ENCODE assay signal across 15 cellular contexts in the genomic region with DNA sequence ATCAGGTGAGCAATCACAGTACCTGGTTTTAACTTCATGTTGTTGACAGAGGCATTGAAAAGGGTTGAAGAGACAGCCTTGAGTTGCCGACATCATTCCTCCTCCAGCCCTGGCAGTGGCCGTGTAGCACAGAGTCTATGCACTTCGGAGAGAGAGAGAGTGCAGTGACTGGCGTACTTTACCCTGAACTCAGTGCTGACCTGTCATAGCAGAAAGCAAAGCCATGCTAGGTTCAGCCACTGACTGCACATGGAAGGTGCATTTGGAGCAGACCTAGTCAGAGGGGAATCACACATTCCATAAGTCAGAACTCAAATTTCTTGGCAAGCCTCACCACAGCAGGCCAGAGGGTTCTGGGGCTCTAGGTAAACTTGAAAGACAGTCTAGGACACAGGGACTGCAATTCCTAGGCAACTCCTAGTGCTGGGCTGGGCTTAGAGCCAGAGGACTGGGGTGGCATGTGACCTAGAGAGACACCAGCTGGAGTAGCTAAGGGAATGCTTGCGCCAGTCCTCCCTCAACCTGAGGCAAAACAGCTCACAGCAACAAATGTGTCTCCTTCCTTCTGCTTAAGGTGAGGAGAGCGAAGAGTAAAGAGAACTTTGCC.
DNase-seq lines count a peak whose midpoint lies in the region; ATAC-seq, FAIRE-seq and TF ChIP-seq lines count a peak whose summit lies in the region.
"Had no signal": no experiment of that assay in that cellular context is flagged by ENCODE, and none has a peak within 500 bp of the region (broad histone marks: within the 10 kb centered on the region; RNA-seq: fewer than 3 reads in every experiment).

No MANE protein-coding gene starts in this region.

- H3K36me3 Mint-ChIP-seq in activated T-cell treated with anti-CD3 and anti-CD28 coated beads, Interleukin-2, amount 50 U/mL, for 72 hours (ENCODE audit: insufficient read depth in 2 of 2) = peaks cover 0 to 4% of the 10 kb centered on the region in 2 donors
- H3K36me3 Mint-ChIP-seq: activated naive CD8-positive, alpha-beta T cell treated with anti-CD3 and anti-CD28 coated beads, Interleukin-2, amount 10 ng/mL, durations not matched to agents 7 days and 5 days had no signal

- peaks cover 29% of the 10 kb centered on the region for H3K4me1 ChIP-seq in keratinocyte (ENCODE audit: control insufficient read depth, extremely low read depth, insufficient read depth, low read length)

- H4K20me1 ChIP-seq in keratinocyte (ENCODE audit: control insufficient read depth, extremely low read depth, insufficient read depth, low read length) = no peaks in the 10 kb centered on the region
- H4K20me1 ChIP-seq: BLaER1 had no signal

- H3K4me1 Mint-ChIP-seq in activated T-cell treated with anti-CD3 and anti-CD28 coated beads, Interleukin-2, amount 50 U/mL, for 72 hours (ENCODE audit: low read depth) = no peaks in the 10 kb centered on the region

- no peak overlapping the region for H3K4me2 ChIP-seq in keratinocyte (ENCODE audit: control insufficient read depth, extremely low read depth, insufficient read depth, low read depth, low read length)
- H3K4me2 ChIP-seq: BLaER1 had no signal

- H2AFZ ChIP-seq in keratinocyte (ENCODE audit: control insufficient read depth, low read length) = no peak overlapping the region

- H3K27ac ChIP-seq in keratinocyte (ENCODE audit: control insufficient read depth, insufficient read depth, low read length) (no peak overlapping the region), substantia nigra (ENCODE audit: low read depth, low read length, poor library complexity, severe bottlenecking) (no peak overlapping the region)
- H3K27ac ChIP-seq: BLaER1 had no signal

- no peaks in the 10 kb centered on the region for H3K9me1 ChIP-seq in keratinocyte (ENCODE audit: control insufficient read depth, extremely low read depth, insufficient read depth, low read length)

- TF ChIP-seq CTCF in keratinocyte (optimal IDR thresholded peaks at IDR 0.05 in 1 of 3, IDR thresholded peaks at IDR 0.05 in 1 of 3, conservative IDR thresholded peaks at IDR 0.05 in 1 of 3; ENCODE audit: extremely low read depth in 1 of 3, insufficient read depth in 2 of 3, low read length in 3 of 3) = no peak

- H3K27me3 ChIP-seq in keratinocyte (ENCODE audit: control insufficient read depth, extremely low read depth, insufficient read depth, low read length) = no peaks in the 10 kb centered on the region
- H3K27me3 ChIP-seq: BLaER1 had no signal

- peaks cover 0 to 3% of the 10 kb centered on the region in 2 donors for H3K9me3 Mint-ChIP-seq in activated T-cell treated with anti-CD3 and anti-CD28 coated beads, Interleukin-2, amount 50 U/mL, for 72 hours

- no peak overlapping the region for H3K4me3 Mint-ChIP-seq in activated T-cell treated with anti-CD3 and anti-CD28 coated beads, Interleukin-2, amount 50 U/mL, for 72 hours
- H3K4me3 Mint-ChIP-seq: activated naive CD8-positive, alpha-beta T cell treated with anti-CD3 and anti-CD28 coated beads, Interleukin-2, amount 10 ng/mL, durations not matched to agents 7 days and 5 days had no signal

- H3K9ac ChIP-seq in keratinocyte (ENCODE audit: control insufficient read depth, extremely low read depth, insufficient read depth, low read length) = no peak overlapping the region
- H3K9ac ChIP-seq: BLaER1 had no signal

- H3K36me3 ChIP-seq in keratinocyte (ENCODE audit: control insufficient read depth in 2 of 2, extremely low read depth in 1 of 2, insufficient read depth in 2 of 2, low read length in 2 of 2) = no peaks in the 10 kb centered on the region
- H3K36me3 ChIP-seq: BLaER1 had no signal

- DNase-seq in NCI-H2196 treated with DMSO at 0.1 percent for 48 hours (lab: John Stamatoyannopoulos, UW; ENCODE audit: unreplicated experiment) (peak; percentile 17), cerebellar cortex (ENCODE audit: low spot score) (peak; percentile 85), keratinocyte (ENCODE audit: low read depth, low spot score) (no peak), substantia nigra (lab: John Stamatoyannopoulos, UW) (peak in 30 of 49 donors; percentile 1 to 57 (median 8)), NOMO-1 treated with DMSO at 0.1 percent for 48 hours (lab: John Stamatoyannopoulos, UW; ENCODE audit: unreplicated experiment) (no peak)
- DNase-seq in activated T-cell treated with anti-CD3 and anti-CD28 coated beads, Interleukin-2, amount 50 U/mL, for 72 hours = no peak
- DNase-seq in stimulated activated CD4-positive, alpha-beta T cell treated with anti-CD3 and anti-CD28 coated beads, Interleukin-15, amount 100 ng/mL, for 24 hours = no peak
- DNase-seq: activated CD4-positive, alpha-beta T cell treated with anti-CD3 and anti-CD28 coated beads, Interleukin-2, amount 50 U/mL, for 1 hour; activated naive CD8-positive, alpha-beta T cell treated with anti-CD3 and anti-CD28 coated beads, Interleukin-2, amount 10 ng/mL, durations not matched to agents 7 days and 5 days; activated T-cell treated with anti-CD3 and anti-CD28 coated beads, Interleukin-2, amount 50 U/mL, for 1 hour; islet precursor cell; NCI-H1048; NCI-H345 had no signal

- no peak for ATAC-seq in activated T-cell treated with anti-CD3 and anti-CD28 coated beads, Interleukin-2, amount 50 U/mL, for 72 hours (replicated peaks in 1 of 2)

- no peak overlapping the region for H3K27ac Mint-ChIP-seq in activated T-cell treated with anti-CD3 and anti-CD28 coated beads, Interleukin-2, amount 50 U/mL, for 72 hours
- H3K27ac Mint-ChIP-seq: activated naive CD8-positive, alpha-beta T cell treated with anti-CD3 and anti-CD28 coated beads, Interleukin-2, amount 10 ng/mL, durations not matched to agents 7 days and 5 days had no signal

- no peaks in the 10 kb centered on the region for H3K9me3 ChIP-seq in keratinocyte (ENCODE audit: control insufficient read depth, low read depth, low read length)
- H3K9me3 ChIP-seq: BLaER1 had no signal

- dilution Hi-C loops in keratinocyte (cut with MboI; ENCODE audit: extremely low pct_ligation_motif_present, low sequenced_read_pairs) = no loop called here

- H3K79me2 ChIP-seq in keratinocyte (ENCODE audit: control insufficient read depth, insufficient read depth, low read length) = no peaks in the 10 kb centered on the region

- H3K4me3 ChIP-seq in keratinocyte (ENCODE audit: control insufficient read depth in 2 of 3, extremely low read depth in 1 of 3, insufficient read depth in 2 of 3, low read depth in 1 of 3, low read length in 3 of 3) = no peak overlapping the region
- H3K4me3 ChIP-seq: BLaER1 had no signal

- H3K27me3 Mint-ChIP-seq in activated T-cell treated with anti-CD3 and anti-CD28 coated beads, Interleukin-2, amount 50 U/mL, for 72 hours (ENCODE audit: low read depth) = peaks cover 36% of the 10 kb centered on the region

- peak; percentile 81 for FAIRE-seq in keratinocyte (lab: Jason Lieb, UNC)
- FAIRE-seq: GM18507 had no signal

Comparison
In these comparisons a context has a peak if more than half of its experiments do, and no peak if none do; other contexts are left out.
1. DNase-seq: peak in NCI-H2196 treated with DMSO at 0.1 percent for 48 hours (single experiment), cerebellar cortex (single experiment) and substantia nigra (30 of 49); none in keratinocyte (single experiment), activated T-cell treated with anti-CD3 and anti-CD28 coated beads, Interleukin-2, amount 50 U/mL, for 72 hours (0 of 2), NOMO-1 treated with DMSO at 0.1 percent for 48 hours (single experiment) and stimulated activated CD4-positive, alpha-beta T cell treated with anti-CD3 and anti-CD28 coated beads, Interleukin-15, amount 100 ng/mL, for 24 hours (single experiment).